ENCODE assay signal across 8 cellular contexts in genomic region chr11:2990617-2991476, GRCh38. TPM values are rescaled to one million over a fixed set of nuclear protein-coding genes. Genes with fewer than 3 reads are reported as not detected.
DNase-seq lines count a peak whose midpoint lies in the region; ATAC-seq and TF ChIP-seq lines count a peak whose summit lies in the region.

No MANE protein-coding gene starts in this region.

- peak overlapping the region; percentile 91 for H3K27ac ChIP-seq in C4-2B

- peak overlapping the region; percentile 77 to 87 for H3K4me3 ChIP-seq in foreskin fibroblast (ENCODE audit: low read depth in 1 of 2, low read length in 2 of 2)

- H3K36me3 Mint-ChIP-seq in progenitor cell of endocrine pancreas (ENCODE audit: insufficient read depth): peaks cover 6% of the 10 kb centered on the region

- no peak for TF ChIP-seq CTCF in C4-2B (conservative IDR thresholded peaks at IDR 0.05)
- no peak for TF ChIP-seq CTCF in foreskin fibroblast (IDR thresholded peaks at IDR 0.05; ENCODE audit: low read depth, low read length)
- no peak for TF ChIP-seq CTCF in progenitor cell of endocrine pancreas (IDR thresholded peaks at IDR 0.05; ENCODE audit: unreplicated experiment)

- peak overlapping the region; percentile 98 for H3K4me3 Mint-ChIP-seq in progenitor cell of endocrine pancreas (ENCODE audit: low read depth)

- H3K9me3 Mint-ChIP-seq in progenitor cell of endocrine pancreas (ENCODE audit: low read depth): no peaks in the 10 kb centered on the region

- no peaks in the 10 kb centered on the region for H3K27me3 Mint-ChIP-seq in progenitor cell of endocrine pancreas

- peak overlapping the region; percentile 99 for H3K27ac Mint-ChIP-seq in progenitor cell of endocrine pancreas

- ATAC-seq in GM19452 (IDR thresholded peaks at IDR 0.05; ENCODE audit: unreplicated experiment) (no peak), GM18861 (IDR thresholded peaks at IDR 0.05; ENCODE audit: unreplicated experiment) (no peak)

- DNase-seq in HuH-7.5 (ENCODE audit: low spot score) (peak; percentile 64), foreskin fibroblast (no peak), progenitor cell of endocrine pancreas (ENCODE audit: low spot score, unreplicated experiment) (no peak), midbrain (lab: John Stamatoyannopoulos, UW) (no peak)
- DNase-seq in activated CD8-positive, alpha-beta memory T cell treated with anti-CD3 and anti-CD28 coated beads, Interleukin-2, amount 50 U/mL, for 48 hours: peak; percentile 78

- peaks cover 27% of the 10 kb centered on the region for H3K4me1 Mint-ChIP-seq in progenitor cell of endocrine pancreas (ENCODE audit: low read depth)

RNA-seq across cellular contexts. Expression of gene NAP1L4, which starts 1.3 kb away (rescaled TPM):
- 184 and 201 TPM in 2 replicates for total RNA-seq in progenitor cell of endocrine pancreas

Comparison
In these comparisons a context has a peak if more than half of its experiments do, and no peak if none do; other contexts are left out.
1. DNase-seq: peak in HuH-7.5 (single experiment) and activated CD8-positive, alpha-beta memory T cell treated with anti-CD3 and anti-CD28 coated beads, Interleukin-2, amount 50 U/mL, for 48 hours (single experiment); none in foreskin fibroblast (0 of 2), progenitor cell of endocrine pancreas (single experiment) and midbrain (single experiment).